Comparison of ENCODE assay signal across 1 cellular context in genomic region chr3:66603161-66603611, GRCh38.
TF ChIP-seq lines count a peak whose summit lies in the region.

No MANE protein-coding gene starts in this region.

TF ChIP-seq in IMR-90, 13 proteins besides CTCF, POLR2A, EP300 and RAD21 (continued from another document):
- TF ChIP-seq ELK1 (IDR thresholded peaks at IDR 0.05; ENCODE audit: borderline replicate concordance, low read depth, low read length) (no peak), MAFK (IDR thresholded peaks at IDR 0.05; ENCODE audit: low read depth, low read length) (no peak), MXI1 (IDR thresholded peaks at IDR 0.05; ENCODE audit: borderline replicate concordance, low read depth, low read length) (no peak), RCOR1 (IDR thresholded peaks at IDR 0.05; ENCODE audit: insufficient replicate concordance, low read length) (no peak), SMC3 (IDR thresholded peaks at IDR 0.05; ENCODE audit: low read depth, low read length) (no peak), NFE2L2 (IDR thresholded peaks at IDR 0.05; ENCODE audit: low read depth, low read length) (no peak), BHLHE40 (IDR thresholded peaks at IDR 0.05; ENCODE audit: low read depth, low read length) (no peak), CHD1 (IDR thresholded peaks at IDR 0.05; ENCODE audit: low read depth, low read length) (no peak), CEBPB (IDR thresholded peaks at IDR 0.05; ENCODE audit: low read depth, low read length) (no peak), USF2 (IDR thresholded peaks at IDR 0.05; ENCODE audit: low read depth, low read length) (no peak), FOS (IDR thresholded peaks at IDR 0.05; ENCODE audit: low read depth, low read length) (no peak), RFX5 (IDR thresholded peaks at IDR 0.05; ENCODE audit: low read depth, low read length) (no peak)
TF ChIP-seq in IMR-90: peak in this region for 0.
